8 cellular contexts compared by ENCODE assay signal in genomic region chr5:91928751-91929521, GRCh38.
DNase-seq lines count a peak whose midpoint lies in the region; ATAC-seq, FAIRE-seq and TF ChIP-seq lines count a peak whose summit lies in the region.
"Had no signal": no experiment of that assay in that cellular context is flagged by ENCODE, and none has a peak within 500 bp of the region (broad histone marks: within the 10 kb centered on the region; RNA-seq: fewer than 3 reads in every experiment).

No MANE protein-coding gene starts in this region.

- H3K36me3 Mint-ChIP-seq in activated CD8-positive, alpha-beta memory T cell treated with anti-CD3 and anti-CD28 coated beads, Interleukin-2, amount 10 ng/mL, durations not matched to agents 7 days and 5 days = no peaks in the 10 kb centered on the region
- H3K36me3 Mint-ChIP-seq in activated naive CD8-positive, alpha-beta T cell treated with anti-CD3 and anti-CD28 coated beads for 36 hours = no peaks in the 10 kb centered on the region
- H3K36me3 Mint-ChIP-seq: naive thymus-derived CD8-positive, alpha-beta T cell had no signal

- H3K9me3 Mint-ChIP-seq in activated CD8-positive, alpha-beta memory T cell treated with anti-CD3 and anti-CD28 coated beads, Interleukin-2, amount 10 ng/mL, durations not matched to agents 7 days and 5 days (ENCODE audit: low read depth) = no peaks in the 10 kb centered on the region
- H3K9me3 Mint-ChIP-seq in activated naive CD8-positive, alpha-beta T cell treated with anti-CD3 and anti-CD28 coated beads for 36 hours = no peaks in the 10 kb centered on the region
- H3K9me3 Mint-ChIP-seq: naive thymus-derived CD8-positive, alpha-beta T cell had no signal

- H3K27ac Mint-ChIP-seq in activated CD8-positive, alpha-beta memory T cell treated with anti-CD3 and anti-CD28 coated beads, Interleukin-2, amount 10 ng/mL, durations not matched to agents 7 days and 5 days = no peak overlapping the region
- no peak overlapping the region for H3K27ac Mint-ChIP-seq in activated naive CD8-positive, alpha-beta T cell treated with anti-CD3 and anti-CD28 coated beads for 36 hours
- H3K27ac Mint-ChIP-seq: naive thymus-derived CD8-positive, alpha-beta T cell had no signal

- no peaks in the 10 kb centered on the region for H3K36me3 ChIP-seq in kidney epithelial cell (ENCODE audit: control insufficient read depth, insufficient read depth, low read length)

- H3K4me1 Mint-ChIP-seq in activated CD8-positive, alpha-beta memory T cell treated with anti-CD3 and anti-CD28 coated beads, Interleukin-2, amount 10 ng/mL, durations not matched to agents 7 days and 5 days = no peaks in the 10 kb centered on the region
- H3K4me1 Mint-ChIP-seq in activated naive CD8-positive, alpha-beta T cell treated with anti-CD3 and anti-CD28 coated beads for 36 hours = no peaks in the 10 kb centered on the region
- H3K4me1 Mint-ChIP-seq: naive thymus-derived CD8-positive, alpha-beta T cell had no signal

- no peak for ATAC-seq in GM19324 (IDR thresholded peaks at IDR 0.05; ENCODE audit: low FRiP score, unreplicated experiment)
- no peak for ATAC-seq in activated CD8-positive, alpha-beta memory T cell treated with anti-CD3 and anti-CD28 coated beads, Interleukin-2, amount 10 ng/mL, durations not matched to agents 7 days and 5 days
- ATAC-seq: naive thymus-derived CD8-positive, alpha-beta T cell had no signal

- DNase-seq in HTR-8/SVneo (ENCODE audit: insufficient read length, low spot score) (peak; percentile 27), SKM-1 treated with dmso at 0.1 percent for 144 hours (lab: John Stamatoyannopoulos, UW; ENCODE audit: unreplicated experiment) (peak; percentile 10), kidney epithelial cell (ENCODE audit: low read depth) (no peak)
- no peak for DNase-seq in activated CD8-positive, alpha-beta memory T cell treated with anti-CD3 and anti-CD28 coated beads, Interleukin-2, amount 10 ng/mL, durations not matched to agents 7 days and 5 days
- DNase-seq in activated naive CD8-positive, alpha-beta T cell treated with anti-CD3 and anti-CD28 coated beads for 36 hours = no peak

- no peaks in the 10 kb centered on the region for H3K27me3 ChIP-seq in kidney epithelial cell (ENCODE audit: control insufficient read depth, insufficient read depth, low read length)

- no peak overlapping the region for H3K4me3 Mint-ChIP-seq in activated CD8-positive, alpha-beta memory T cell treated with anti-CD3 and anti-CD28 coated beads, Interleukin-2, amount 10 ng/mL, durations not matched to agents 7 days and 5 days
- no peak overlapping the region for H3K4me3 Mint-ChIP-seq in activated naive CD8-positive, alpha-beta T cell treated with anti-CD3 and anti-CD28 coated beads for 36 hours
- H3K4me3 Mint-ChIP-seq: naive thymus-derived CD8-positive, alpha-beta T cell had no signal

- FAIRE-seq in HTR-8/SVneo (lab: Jason Lieb, UNC) = no peak

- H3K4me3 ChIP-seq in kidney epithelial cell (ENCODE audit: low read depth, low read length) = no peak overlapping the region

- CTCF ChIA-PET in activated CD8-positive, alpha-beta memory T cell treated with anti-CD3 and anti-CD28 coated beads, Interleukin-2, amount 10 ng/mL, durations not matched to agents 7 days and 5 days (lab: Charles Lee) = interaction anchor here (1.0 kb wide), 1 partner anchor 9 kb away, joined by 3 read pairs; no protein-coding TSS in a partner anchor

- TF ChIP-seq CTCF in GM12874 (IDR thresholded peaks at IDR 0.05; ENCODE audit: insufficient read depth, low read depth, low read length) = peak; percentile 8; the same call in 1 of the 2 replicates
- TF ChIP-seq CTCF in kidney epithelial cell (IDR thresholded peaks at IDR 0.05; ENCODE audit: insufficient read depth, low read length, poor library complexity, severe bottlenecking) = peak; percentile 46

- H3K27me3 Mint-ChIP-seq in activated CD8-positive, alpha-beta memory T cell treated with anti-CD3 and anti-CD28 coated beads, Interleukin-2, amount 10 ng/mL, durations not matched to agents 7 days and 5 days = no peaks in the 10 kb centered on the region
- H3K27me3 Mint-ChIP-seq in activated naive CD8-positive, alpha-beta T cell treated with anti-CD3 and anti-CD28 coated beads for 36 hours = no peaks in the 10 kb centered on the region

Comparison
In these comparisons a context has a peak if more than half of its experiments do, and no peak if none do; other contexts are left out.
1. DNase-seq: peak in HTR-8/SVneo (single experiment) and SKM-1 treated with dmso at 0.1 percent for 144 hours (single experiment); none in kidney epithelial cell (single experiment), activated CD8-positive, alpha-beta memory T cell treated with anti-CD3 and anti-CD28 coated beads, Interleukin-2, amount 10 ng/mL, durations not matched to agents 7 days and 5 days (single experiment) and activated naive CD8-positive, alpha-beta T cell treated with anti-CD3 and anti-CD28 coated beads for 36 hours (single experiment).